Comparison of ENCODE assay signal across 21 cellular contexts in the genomic region with DNA sequence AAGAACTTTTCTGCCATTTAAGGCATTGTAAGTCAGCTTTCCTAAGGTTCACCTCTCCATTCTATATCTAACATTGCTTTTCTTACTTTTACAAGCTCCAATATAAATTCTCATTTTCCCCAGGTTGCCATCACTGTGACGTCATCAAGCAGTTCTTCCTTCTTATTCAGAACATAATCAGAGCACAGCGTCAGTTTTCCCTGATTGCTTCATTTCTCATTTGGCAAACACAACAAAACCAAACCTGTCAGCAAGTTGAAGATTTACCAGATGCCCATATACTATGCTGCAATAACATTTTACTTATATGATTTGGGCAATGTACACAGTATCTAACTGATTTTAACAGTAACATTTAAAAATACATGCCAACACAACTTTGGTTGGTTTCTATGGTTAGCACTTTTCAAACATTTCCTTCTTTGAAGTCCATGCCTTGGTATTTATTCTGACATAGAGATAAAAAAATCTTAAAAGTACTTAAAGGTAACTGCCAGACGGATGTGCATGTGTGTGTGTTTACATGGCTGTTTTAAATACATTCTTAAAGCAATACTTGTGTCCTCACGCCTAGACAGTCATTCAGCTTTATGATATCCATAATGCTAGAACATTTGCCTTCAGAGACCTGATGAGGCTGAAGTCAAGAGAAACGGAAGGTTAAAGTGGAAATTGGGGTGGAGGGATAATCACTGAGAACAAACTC.
DNase-seq lines count a peak whose midpoint lies in the region; ATAC-seq and TF ChIP-seq lines count a peak whose summit lies in the region.
"Had no signal": no experiment of that assay in that cellular context is flagged by ENCODE, and none has a peak within 500 bp of the region (broad histone marks: within the 10 kb centered on the region; RNA-seq: fewer than 3 reads in every experiment).

No MANE protein-coding gene starts in this region.

- H3K9me3 ChIP-seq in CD8-positive, alpha-beta memory T cell (ENCODE audit: low read length): no peaks in the 10 kb centered on the region
- H3K9me3 ChIP-seq: BLaER1 had no signal

- CTCF ChIA-PET in CD8-positive, alpha-beta memory T cell (lab: Charles Lee): interaction anchor here (1.3 kb wide), 1 partner anchor 416 kb away, joined by 4 read pairs; no protein-coding TSS in a partner anchor

- H3K4me1 ChIP-seq in CD8-positive, alpha-beta memory T cell (ENCODE audit: insufficient read depth, low read length): peaks cover 23% of the 10 kb centered on the region
- H3K4me1 ChIP-seq: BLaER1 had no signal

- H3K9me3 Mint-ChIP-seq in CD8-positive, alpha-beta memory T cell: no peaks in the 10 kb centered on the region
- no peaks in the 10 kb centered on the region for H3K9me3 Mint-ChIP-seq in osteocyte (ENCODE audit: unreplicated experiment)
- no peaks in the 10 kb centered on the region for H3K9me3 Mint-ChIP-seq in stimulated activated naive CD8-positive, alpha-beta T cell treated with anti-CD3 and anti-CD28 coated beads, Interleukin-15, amount 100 ng/mL, for 72 hours
- H3K9me3 Mint-ChIP-seq: memory B cell had no signal

- no peak overlapping the region for H3K4me3 ChIP-seq in CD8-positive, alpha-beta memory T cell (ENCODE audit: low read length)
- H3K4me3 ChIP-seq in WI38 (ENCODE audit: low read depth, low read length): peak overlapping the region; percentile 57
- no peak overlapping the region for H3K4me3 ChIP-seq in fibroblast of mammary gland (ENCODE audit: control insufficient read depth, low read depth, low read length)
- H3K4me3 ChIP-seq: BLaER1, coronary artery had no signal

- POLR2A ChIA-PET in CD8-positive, alpha-beta memory T cell (lab: Charles Lee): no interaction called here

- H3K27ac ChIP-seq in CD8-positive, alpha-beta memory T cell (ENCODE audit: low read depth, low read length): no peak overlapping the region
- H3K27ac ChIP-seq: BLaER1, KMS-11 had no signal

- H3K36me3 Mint-ChIP-seq in CD8-positive, alpha-beta memory T cell: peaks cover 0 to 15% (median 4%) of the 10 kb centered on the region in 3 donors
- peaks cover 5% of the 10 kb centered on the region for H3K36me3 Mint-ChIP-seq in osteocyte (ENCODE audit: unreplicated experiment)

- H3K4me3 Mint-ChIP-seq in CD8-positive, alpha-beta memory T cell: peak overlapping the region in 1 of 7 donors; percentile 11
- no peak overlapping the region for H3K4me3 Mint-ChIP-seq in osteocyte (ENCODE audit: unreplicated experiment)
- no peak overlapping the region for H3K4me3 Mint-ChIP-seq in stimulated activated naive CD8-positive, alpha-beta T cell treated with anti-CD3 and anti-CD28 coated beads, Interleukin-15, amount 100 ng/mL, for 72 hours
- H3K4me3 Mint-ChIP-seq: activated naive CD8-positive, alpha-beta T cell treated with anti-CD3 and anti-CD28 coated beads, Interleukin-2, amount 10 ng/mL, durations not matched to agents 7 days and 5 days; memory B cell had no signal

- ATAC-seq in stimulated activated naive CD8-positive, alpha-beta T cell treated with anti-CD3 and anti-CD28 coated beads, Interleukin-15, amount 100 ng/mL, for 72 hours: no peak
- no peak for ATAC-seq in HG03342 (IDR thresholded peaks at IDR 0.05; ENCODE audit: unreplicated experiment)
- ATAC-seq: esophagus mucosa, HCT116 had no signal

- H3K4me1 Mint-ChIP-seq in CD8-positive, alpha-beta memory T cell: peaks cover 58 to 84% (median 76%) of the 10 kb centered on the region in 3 donors
- H3K4me1 Mint-ChIP-seq in osteocyte (ENCODE audit: unreplicated experiment): peaks cover 23% of the 10 kb centered on the region
- peaks cover 52% of the 10 kb centered on the region for H3K4me1 Mint-ChIP-seq in stimulated activated naive CD8-positive, alpha-beta T cell treated with anti-CD3 and anti-CD28 coated beads, Interleukin-15, amount 100 ng/mL, for 72 hours

- no peaks in the 10 kb centered on the region for H3K27me3 ChIP-seq in CD8-positive, alpha-beta memory T cell (ENCODE audit: insufficient read depth, low read length, poor library complexity, severe bottlenecking)
- H3K27me3 ChIP-seq: BLaER1 had no signal

- H3K27me3 Mint-ChIP-seq in CD8-positive, alpha-beta memory T cell: no peaks in the 10 kb centered on the region
- no peaks in the 10 kb centered on the region for H3K27me3 Mint-ChIP-seq in osteocyte (ENCODE audit: unreplicated experiment)
- H3K27me3 Mint-ChIP-seq in stimulated activated naive CD8-positive, alpha-beta T cell treated with anti-CD3 and anti-CD28 coated beads, Interleukin-15, amount 100 ng/mL, for 72 hours: no peaks in the 10 kb centered on the region
- H3K27me3 Mint-ChIP-seq: activated naive CD8-positive, alpha-beta T cell treated with anti-CD3 and anti-CD28 coated beads, Interleukin-2, amount 10 ng/mL, durations not matched to agents 7 days and 5 days; memory B cell had no signal

- H3K36me3 ChIP-seq in CD8-positive, alpha-beta memory T cell (ENCODE audit: insufficient read depth, low read length): no peaks in the 10 kb centered on the region

- DNase-seq in CD8-positive, alpha-beta memory T cell: peak in 1 of 5 donors; percentile 6
- DNase-seq in fibroblast of mammary gland (ENCODE audit: low read depth) (peak; percentile 86), osteocyte (ENCODE audit: extremely low spot score, unreplicated experiment) (no peak), cortex of kidney (lab: John Stamatoyannopoulos, UW) (no peak)
- DNase-seq in stimulated activated naive CD8-positive, alpha-beta T cell treated with anti-CD3 and anti-CD28 coated beads, Interleukin-15, amount 100 ng/mL, for 72 hours: no peak
- no peak for DNase-seq in central memory CD4-positive, alpha-beta T cell
- DNase-seq: activated CD8-positive, alpha-beta memory T cell treated with anti-CD3 and anti-CD28 coated beads, Interleukin-2, amount 50 U/mL, for 48 hours; activated naive CD8-positive, alpha-beta T cell treated with anti-CD3 and anti-CD28 coated beads, Interleukin-2, amount 10 ng/mL, durations not matched to agents 7 days and 5 days; NCI-H1436 treated with DMSO at 0.1 percent for 48 hours; NCI-H446; nucleus accumbens; stimulated activated CD4-positive, alpha-beta T cell treated with anti-CD3 and anti-CD28 coated beads, Interleukin-12 subunit alpha, Interleukin-12 subunit beta, amount 100 ng/mL, for 4 hours; substantia nigra had no signal

- TF ChIP-seq CTCF in WI38 (IDR thresholded peaks at IDR 0.05; ENCODE audit: low read depth, low read length) (no peak), fibroblast of mammary gland (conservative IDR thresholded peaks at IDR 0.05; ENCODE audit: control insufficient read depth, insufficient read depth, low read depth, low read length) (no peak), osteocyte (IDR thresholded peaks at IDR 0.05) (no peak)

- H3K27ac Mint-ChIP-seq in CD8-positive, alpha-beta memory T cell: peak overlapping the region; percentile 16 to 86 (median 54)
- peak overlapping the region; percentile 90 for H3K27ac Mint-ChIP-seq in osteocyte (ENCODE audit: unreplicated experiment)
- H3K27ac Mint-ChIP-seq in stimulated activated naive CD8-positive, alpha-beta T cell treated with anti-CD3 and anti-CD28 coated beads, Interleukin-15, amount 100 ng/mL, for 72 hours: no peak overlapping the region
- H3K27ac Mint-ChIP-seq: activated naive CD8-positive, alpha-beta T cell treated with anti-CD3 and anti-CD28 coated beads, Interleukin-2, amount 10 ng/mL, durations not matched to agents 7 days and 5 days; memory B cell had no signal

Comparison
In these comparisons a context has a peak if more than half of its experiments do, and no peak if none do; other contexts are left out.
1. H3K27ac Mint-ChIP-seq: peak in CD8-positive, alpha-beta memory T cell (8 of 8) and osteocyte (single experiment); none in stimulated activated naive CD8-positive, alpha-beta T cell treated with anti-CD3 and anti-CD28 coated beads, Interleukin-15, amount 100 ng/mL, for 72 hours (0 of 2).